2 cellular contexts compared by ENCODE assay signal in genomic region chr4:15718959-15719358, GRCh38.
TF ChIP-seq lines count a peak whose summit lies in the region.

No MANE protein-coding gene starts in this region.

TF ChIP-seq in K562, 482 proteins besides CTCF, POLR2A, EP300 and RAD21:
- no peak for TF ChIP-seq SAFB2 (IDR thresholded peaks at IDR 0.05; ENCODE audit: borderline replicate concordance, low read depth, low read length, severe bottlenecking)
- no peak for TF ChIP-seq ATF7 (IDR thresholded peaks at IDR 0.05)
- no peak for TF ChIP-seq ZHX1 (conservative IDR thresholded peaks at IDR 0.05; ENCODE audit: low read length)
- no peak for TF ChIP-seq ETV6 (IDR thresholded peaks at IDR 0.05; ENCODE audit: borderline replicate concordance in 1 of 2, low read depth in 2 of 2, low read length in 1 of 2)
- no peak for TF ChIP-seq ETV6 (CRISPR knock-in tag; IDR thresholded peaks at IDR 0.05; ENCODE audit: borderline replicate concordance)
- no peak for TF ChIP-seq TAF15 (IDR thresholded peaks at IDR 0.05; ENCODE audit: low read depth, low read length)
- TF ChIP-seq ELF2 (CRISPR knock-in tag; IDR thresholded peaks at IDR 0.05) = no peak
- no peak for TF ChIP-seq HDAC6 (IDR thresholded peaks at IDR 0.05; ENCODE audit: low read depth, low read length)
- TF ChIP-seq ZNF431 (CRISPR knock-in tag; IDR thresholded peaks at IDR 0.05) = no peak
- no peak for TF ChIP-seq ZMIZ1 (IDR thresholded peaks at IDR 0.05; ENCODE audit: low read depth in 2 of 2, low read length in 2 of 2)
- TF ChIP-seq LCOR (CRISPR knock-in tag; IDR thresholded peaks at IDR 0.05) = no peak
- no peak for TF ChIP-seq ZNF551 (CRISPR knock-in tag; IDR thresholded peaks at IDR 0.05)
- TF ChIP-seq PKNOX1 (IDR thresholded peaks at IDR 0.05) = no peak
- TF ChIP-seq MED1 (CRISPR knock-in tag; IDR thresholded peaks at IDR 0.05; ENCODE audit: borderline replicate concordance) = no peak
- no peak for TF ChIP-seq ZNF586 (CRISPR knock-in tag; conservative IDR thresholded peaks at IDR 0.05)
- no peak for TF ChIP-seq POLR2G (IDR thresholded peaks at IDR 0.05; ENCODE audit: low read depth, low read length)
- no peak for TF ChIP-seq FOXO4 (CRISPR knock-in tag; IDR thresholded peaks at IDR 0.05)

TF ChIP-seq in liver, 16 proteins besides CTCF, POLR2A, EP300 and RAD21:
- no peak for TF ChIP-seq REST (IDR thresholded peaks at IDR 0.05)
- TF ChIP-seq FOXA1 (IDR thresholded peaks at IDR 0.05) = no peak
- no peak for TF ChIP-seq JUND (IDR thresholded peaks at IDR 0.05)
- TF ChIP-seq GABPA (IDR thresholded peaks at IDR 0.05 in 1 of 2, conservative IDR thresholded peaks at IDR 0.05 in 1 of 2) = no peak
- TF ChIP-seq MAX (IDR thresholded peaks at IDR 0.05) = no peak
- TF ChIP-seq YY1 (IDR thresholded peaks at IDR 0.05) = no peak
- TF ChIP-seq RXRA (IDR thresholded peaks at IDR 0.05) = peak in 1 of 2 donors; percentile 23
- TF ChIP-seq EGR1 (IDR thresholded peaks at IDR 0.05; ENCODE audit: low read depth in 2 of 2) = no peak
- TF ChIP-seq ATF3 (IDR thresholded peaks at IDR 0.05) = no peak
- TF ChIP-seq FOXA2 (IDR thresholded peaks at IDR 0.05) = no peak
- TF ChIP-seq HNF4G (IDR thresholded peaks at IDR 0.05) = peak; percentile 60
- peak; percentile 79 to 83 for TF ChIP-seq HNF4A (conservative IDR thresholded peaks at IDR 0.05)
- TF ChIP-seq SP1 (IDR thresholded peaks at IDR 0.05) = peak; percentile 52
- TF ChIP-seq TAF1 (conservative IDR thresholded peaks at IDR 0.05) = no peak
